14 cellular contexts compared by ENCODE assay signal in genomic region chr16:50197582-50197981, GRCh38.
"Had no signal": no experiment of that assay in that cellular context is flagged by ENCODE, and none has a peak within 500 bp of the region (broad histone marks: within the 10 kb centered on the region; RNA-seq: fewer than 3 reads in every experiment).

No MANE protein-coding gene starts in this region.

- H3K4me3 ChIP-seq: right atrium auricular region, thyroid gland had no signal

- FAIRE-seq: urothelium cell line had no signal

- ATAC-seq: stimulated activated memory B cell treated with anti-CD40 and anti-IgM and Interleukin-4, amounts not matched to agents 10 μg/mL and 1 μg/mL and 100 μg/mL, for 72 hours had no signal

- H3K9me3 Mint-ChIP-seq: activated T-helper 1 cell treated with anti-CD3 and anti-CD28 coated beads, Interleukin-12 subunit alpha, Interleukin-12 subunit beta, Interleukin-2, Interleukin-4 antibody, amounts not matched to agents 30 ng/mL and 10 ng/mL and 1 ng/mL, durations not matched to agents 14 hours and 24 hours and 36 hours; stimulated activated memory B cell treated with anti-CD40 and anti-IgM and Interleukin-4, amounts not matched to agents 10 μg/mL and 1 μg/mL and 100 μg/mL, for 72 hours had no signal

- H3K27ac ChIP-seq: right atrium auricular region, thyroid gland had no signal

- H3K9me3 ChIP-seq: right atrium auricular region, thyroid gland had no signal

- H3K4me3 Mint-ChIP-seq: activated CD4-positive, alpha-beta T cell treated with anti-CD3 and anti-CD28 coated beads for 36 hours; activated T-helper 1 cell treated with anti-CD3 and anti-CD28 coated beads, Interleukin-12 subunit alpha, Interleukin-12 subunit beta, Interleukin-2, Interleukin-4 antibody, amounts not matched to agents 30 ng/mL and 10 ng/mL and 1 ng/mL, durations not matched to agents 14 hours and 24 hours and 36 hours; stimulated activated memory B cell treated with anti-CD40 and anti-IgM and Interleukin-4, amounts not matched to agents 10 μg/mL and 1 μg/mL and 100 μg/mL, for 72 hours had no signal

- H3K36me3 ChIP-seq: right atrium auricular region, thyroid gland had no signal

- H3K27me3 ChIP-seq: right atrium auricular region, thyroid gland had no signal

- H3K27me3 Mint-ChIP-seq: activated CD4-positive, alpha-beta T cell treated with anti-CD3 and anti-CD28 coated beads for 36 hours; progenitor cell of endocrine pancreas; stimulated activated memory B cell treated with anti-CD40 and anti-IgM and Interleukin-4, amounts not matched to agents 10 μg/mL and 1 μg/mL and 100 μg/mL, for 72 hours had no signal

- DNase-seq: activated CD4-positive, alpha-beta T cell treated with anti-CD3 and anti-CD28 coated beads for 36 hours; activated CD8-positive, alpha-beta memory T cell treated with anti-CD3 and anti-CD28 coated beads for 24 hours; aorta; cerebellar nuclear complex; effector CD8-positive, alpha-beta T cell; foreskin melanocyte; head of caudate nucleus; stimulated activated CD4-positive, alpha-beta T cell treated with anti-CD3 and anti-CD28 coated beads, Interleukin-2, amount 100 ng/mL, for 48 hours; thyroid gland had no signal

- H3K27ac Mint-ChIP-seq: activated CD4-positive, alpha-beta T cell treated with anti-CD3 and anti-CD28 coated beads for 36 hours; progenitor cell of endocrine pancreas had no signal
